Comparison of ENCODE assay signal across 17 cellular contexts in genomic region chr3:34001022-34001421, GRCh38.
"Had no signal": no experiment of that assay in that cellular context is flagged by ENCODE, and none has a peak within 500 bp of the region (broad histone marks: within the 10 kb centered on the region; RNA-seq: fewer than 3 reads in every experiment).

No MANE protein-coding gene starts in this region.

- H3K9me3 Mint-ChIP-seq: natural killer cell treated with Interleukin-12 subunit alpha and Interleukin-12 subunit beta and Interleukin-15 and Interleukin-18, amount 100 ng/mL, for 72 hours had no signal

- DNase-seq: cortex of kidney; dorsolateral prefrontal cortex; effector memory CD4-positive, alpha-beta T cell; immature natural killer cell; left ventricle myocardium inferior; lower lobe of right lung; midbrain; ovary; stimulated activated CD4-positive, alpha-beta T cell treated with anti-CD3 and anti-CD28 coated beads, Interleukin-2, amount 100 ng/mL, for 48 hours; stimulated activated naive CD4-positive, alpha-beta T cell treated with Interleukin-2 at 50 U/mL for 16 hours; trophoblast cell had no signal

- H3K4me1 ChIP-seq: left ventricle myocardium inferior, lower lobe of right lung, right atrium auricular region had no signal

- H3K27ac Mint-ChIP-seq: immature natural killer cell; memory B cell; natural killer cell treated with Interleukin-12 subunit alpha and Interleukin-12 subunit beta and Interleukin-15 and Interleukin-18, amount 100 ng/mL, for 72 hours had no signal

- H3K36me3 Mint-ChIP-seq: memory B cell; natural killer cell treated with Interleukin-12 subunit alpha and Interleukin-12 subunit beta and Interleukin-15 and Interleukin-18, amount 100 ng/mL, for 72 hours had no signal

- H3K36me3 ChIP-seq: left ventricle myocardium inferior, lower lobe of right lung, ovary, right atrium auricular region had no signal

- H3K4me3 ChIP-seq: dorsolateral prefrontal cortex, left ventricle myocardium inferior, lower lobe of right lung, ovary, right atrium auricular region, smooth muscle cell had no signal

- H3K4me1 Mint-ChIP-seq: immature natural killer cell, memory B cell had no signal

- H3K4me2 ChIP-seq: smooth muscle cell had no signal

- H3K4me3 Mint-ChIP-seq: immature natural killer cell; memory B cell; natural killer cell treated with Interleukin-12 subunit alpha and Interleukin-12 subunit beta and Interleukin-15 and Interleukin-18, amount 100 ng/mL, for 72 hours had no signal

- H3K9me3 ChIP-seq: lower lobe of right lung, ovary, right atrium auricular region had no signal

- ATAC-seq: lower lobe of right lung; natural killer cell treated with Interleukin-12 subunit alpha and Interleukin-12 subunit beta and Interleukin-15 and Interleukin-18, amount 100 ng/mL, for 72 hours had no signal

- FAIRE-seq: endometrium, frontal cortex had no signal

- H3K27ac ChIP-seq: dorsolateral prefrontal cortex, left ventricle myocardium inferior, lower lobe of right lung, ovary, right atrium auricular region had no signal

- H3K27me3 ChIP-seq: ovary, right atrium auricular region had no signal
